ENCODE assay signal across 1 cellular context in the genomic region with DNA sequence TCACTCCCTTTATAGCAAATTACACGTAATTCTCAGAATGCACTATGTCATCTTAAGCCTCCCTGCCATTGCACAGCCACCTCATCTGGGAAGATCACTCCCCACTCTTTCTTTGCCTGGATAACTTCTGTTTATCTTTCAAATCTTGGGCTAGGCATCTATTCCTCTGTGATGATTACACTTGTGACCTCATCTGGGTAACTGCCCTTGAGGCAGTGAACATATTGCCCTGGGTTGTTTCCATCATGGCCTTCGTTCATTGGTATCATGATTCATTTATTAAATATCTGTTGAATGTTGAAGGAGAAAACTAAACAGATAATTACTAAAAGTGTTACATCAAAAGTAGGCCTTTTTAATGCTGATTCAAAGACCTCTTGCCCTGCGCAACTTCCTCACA.
TF ChIP-seq lines count a peak whose summit lies in the region.

No MANE protein-coding gene starts in this region.

TF ChIP-seq in IMR-90, 13 proteins besides CTCF, POLR2A, EP300 and RAD21:
- TF ChIP-seq MAZ (IDR thresholded peaks at IDR 0.05; ENCODE audit: borderline replicate concordance, low read depth, low read length) (no peak), CEBPB (IDR thresholded peaks at IDR 0.05; ENCODE audit: low read depth, low read length) (no peak), RFX5 (IDR thresholded peaks at IDR 0.05; ENCODE audit: low read depth, low read length) (no peak), SMC3 (IDR thresholded peaks at IDR 0.05; ENCODE audit: low read depth, low read length) (no peak), RCOR1 (IDR thresholded peaks at IDR 0.05; ENCODE audit: insufficient replicate concordance, low read length) (no peak), CHD1 (IDR thresholded peaks at IDR 0.05; ENCODE audit: low read depth, low read length) (no peak), USF2 (IDR thresholded peaks at IDR 0.05; ENCODE audit: low read depth, low read length) (no peak)
